In the genomic region with DNA sequence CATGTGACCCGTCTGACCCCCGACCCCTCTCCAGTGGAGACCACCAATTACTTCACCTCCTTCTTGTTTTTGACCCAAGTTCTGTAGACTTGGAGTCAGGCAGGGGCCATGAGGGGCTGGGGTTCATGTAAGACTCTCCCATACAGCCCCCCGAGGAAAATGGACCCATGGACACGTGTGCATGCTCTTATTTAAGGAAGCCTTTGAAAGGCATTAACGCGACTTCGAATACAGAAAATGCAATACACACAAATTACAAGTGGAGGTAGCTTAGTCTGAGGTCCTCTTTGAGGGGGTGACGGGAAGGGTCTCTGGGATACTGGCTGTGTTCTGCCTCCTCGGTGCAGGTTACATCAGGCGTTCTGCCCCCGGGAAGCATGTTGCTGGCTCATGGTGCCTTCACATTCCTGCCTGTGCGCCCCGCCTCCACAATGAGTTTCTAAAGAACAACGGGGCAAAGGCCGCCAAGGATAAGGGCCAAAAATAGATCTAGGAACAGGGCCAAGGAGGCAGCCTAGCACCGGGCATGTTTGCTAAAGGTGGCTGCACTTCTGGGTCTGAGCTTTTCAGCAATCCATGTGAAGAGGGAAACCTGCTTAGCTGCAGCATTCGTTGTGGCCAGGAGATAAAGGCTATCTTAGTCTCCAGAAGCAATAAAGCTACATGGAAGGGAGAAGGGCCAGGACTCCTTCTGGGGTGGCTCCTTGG, we compare ENCODE assay signal across 1 cellular context.
TF ChIP-seq lines count a peak whose summit lies in the region.

No MANE protein-coding gene starts in this region.

TF ChIP-seq in K562, 482 proteins besides CTCF, POLR2A, EP300 and RAD21 (continued from another document and continues in another):
- TF ChIP-seq, protein P1, sequence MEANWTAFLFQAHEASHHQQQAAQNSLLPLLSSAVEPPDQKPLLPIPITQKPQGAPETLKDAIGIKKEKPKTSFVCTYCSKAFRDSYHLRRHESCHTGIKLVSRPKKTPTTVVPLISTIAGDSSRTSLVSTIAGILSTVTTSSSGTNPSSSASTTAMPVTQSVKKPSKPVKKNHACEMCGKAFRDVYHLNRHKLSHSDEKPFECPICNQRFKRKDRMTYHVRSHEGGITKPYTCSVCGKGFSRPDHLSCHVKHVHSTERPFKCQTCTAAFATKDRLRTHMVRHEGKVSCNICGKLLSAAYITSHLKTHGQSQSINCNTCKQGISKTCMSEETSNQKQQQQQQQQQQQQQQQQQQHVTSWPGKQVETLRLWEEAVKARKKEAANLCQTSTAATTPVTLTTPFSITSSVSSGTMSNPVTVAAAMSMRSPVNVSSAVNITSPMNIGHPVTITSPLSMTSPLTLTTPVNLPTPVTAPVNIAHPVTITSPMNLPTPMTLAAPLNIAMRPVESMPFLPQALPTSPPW (CRISPR knock-in tag; IDR thresholded peaks at IDR 0.05): 0 out of 2 replicates have a peak, but pooled peaks have one; percentile 4
- TF ChIP-seq BACH1 (tag; IDR thresholded peaks at IDR 0.05) (no peak), SOX6 (IDR thresholded peaks at IDR 0.05) (peak; percentile 84), NR2F6 (CRISPR knock-in tag; IDR thresholded peaks at IDR 0.05) (no peak), E2F3 (CRISPR knock-in tag; IDR thresholded peaks at IDR 0.05) (no peak), HMG20A (CRISPR knock-in tag; conservative IDR thresholded peaks at IDR 0.05) (no peak), HDAC3 (IDR thresholded peaks at IDR 0.05; ENCODE audit: borderline replicate concordance, partially characterized antibody) (peak; percentile 80), LARP7 (IDR thresholded peaks at IDR 0.05) (no peak), NCOA4 (IDR thresholded peaks at IDR 0.05; ENCODE audit: partially characterized antibody) (no peak), RBM39 (optimal IDR thresholded peaks at IDR 0.05; ENCODE audit: low read depth, low read length) (no peak), ZNF239 (CRISPR knock-in tag; IDR thresholded peaks at IDR 0.05) (no peak), RBM22 (IDR thresholded peaks at IDR 0.05; ENCODE audit: low read depth, low read length, poor library complexity, severe bottlenecking) (no peak), SIN3A (IDR thresholded peaks at IDR 0.05; ENCODE audit: borderline replicate concordance in 2 of 2, control insufficient read depth in 1 of 2, low read depth in 2 of 2, low read length in 2 of 2) (no peak), ZFP30 (CRISPR knock-in tag; IDR thresholded peaks at IDR 0.05; ENCODE audit: borderline replicate concordance) (no peak), TAF15 (IDR thresholded peaks at IDR 0.05; ENCODE audit: low read depth, low read length) (no peak), TRIM24 (IDR thresholded peaks at IDR 0.05) (peak; percentile 70 to 85), ZNF347 (CRISPR knock-in tag; IDR thresholded peaks at IDR 0.05; ENCODE audit: low read depth) (no peak), BDP1 (IDR thresholded peaks at IDR 0.05; ENCODE audit: insufficient read depth, insufficient read length) (no peak), MYC (IDR thresholded peaks at IDR 0.05; ENCODE audit: low read depth, low read length) (peak; percentile 73; the same call in 1 of the 2 replicates), MYC (CRISPR knock-in tag; IDR thresholded peaks at IDR 0.05; ENCODE audit: borderline replicate concordance, low read depth) (0 out of 2 replicates have a peak, but pooled peaks have one; percentile 34), ZNF668 (CRISPR knock-in tag; IDR thresholded peaks at IDR 0.05) (peak; percentile 51; the same call in 1 of the 2 replicates), ZNF766 (CRISPR knock-in tag; conservative IDR thresholded peaks at IDR 0.05) (peak; percentile 82; the same call in 1 of the 2 replicates), NCOR1 (IDR thresholded peaks at IDR 0.05) (peak; percentile 94), LEF1 (IDR thresholded peaks at IDR 0.05) (peak; percentile 88), PURB (CRISPR knock-in tag; IDR thresholded peaks at IDR 0.05; ENCODE audit: low read depth) (no peak), ZNF707 (CRISPR knock-in tag; conservative IDR thresholded peaks at IDR 0.05) (no peak), DPF2 (IDR thresholded peaks at IDR 0.05) (peak; percentile 81), ZC3H4 (CRISPR knock-in tag; IDR thresholded peaks at IDR 0.05; ENCODE audit: borderline replicate concordance) (no peak), FOSL1 (tag; conservative IDR thresholded peaks at IDR 0.05) (no peak), NFIX (CRISPR knock-in tag; IDR thresholded peaks at IDR 0.05; ENCODE audit: low read depth) (no peak), PRMT5 (CRISPR knock-in tag; IDR thresholded peaks at IDR 0.05) (no peak), ZNF354B (CRISPR knock-in tag; IDR thresholded peaks at IDR 0.05) (no peak), TCF3 (CRISPR knock-in tag; IDR thresholded peaks at IDR 0.05) (peak; percentile 96), TAL1 (IDR thresholded peaks at IDR 0.05) (peak; percentile 93), ZNF76 (CRISPR knock-in tag; IDR thresholded peaks at IDR 0.05; ENCODE audit: borderline replicate concordance) (no peak), MBD2 (IDR thresholded peaks at IDR 0.05; ENCODE audit: borderline replicate concordance, low read depth) (no peak), KAT2B (IDR thresholded peaks at IDR 0.05; ENCODE audit: low read depth, low read length) (no peak), TBP (optimal IDR thresholded peaks at IDR 0.05; ENCODE audit: low read depth, low read length) (no peak), SREBF2 (CRISPR knock-in tag; IDR thresholded peaks at IDR 0.05) (no peak), NUFIP1 (IDR thresholded peaks at IDR 0.05; ENCODE audit: partially characterized antibody) (no peak), MCM2 (IDR thresholded peaks at IDR 0.05; ENCODE audit: low read depth) (no peak)
- TF ChIP-seq, protein P2, sequence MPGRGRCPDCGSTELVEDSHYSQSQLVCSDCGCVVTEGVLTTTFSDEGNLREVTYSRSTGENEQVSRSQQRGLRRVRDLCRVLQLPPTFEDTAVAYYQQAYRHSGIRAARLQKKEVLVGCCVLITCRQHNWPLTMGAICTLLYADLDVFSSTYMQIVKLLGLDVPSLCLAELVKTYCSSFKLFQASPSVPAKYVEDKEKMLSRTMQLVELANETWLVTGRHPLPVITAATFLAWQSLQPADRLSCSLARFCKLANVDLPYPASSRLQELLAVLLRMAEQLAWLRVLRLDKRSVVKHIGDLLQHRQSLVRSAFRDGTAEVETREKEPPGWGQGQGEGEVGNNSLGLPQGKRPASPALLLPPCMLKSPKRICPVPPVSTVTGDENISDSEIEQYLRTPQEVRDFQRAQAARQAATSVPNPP (IDR thresholded peaks at IDR 0.05; ENCODE audit: borderline replicate concordance, insufficient read depth, insufficient read length): no peak
- TF ChIP-seq, protein P3, sequence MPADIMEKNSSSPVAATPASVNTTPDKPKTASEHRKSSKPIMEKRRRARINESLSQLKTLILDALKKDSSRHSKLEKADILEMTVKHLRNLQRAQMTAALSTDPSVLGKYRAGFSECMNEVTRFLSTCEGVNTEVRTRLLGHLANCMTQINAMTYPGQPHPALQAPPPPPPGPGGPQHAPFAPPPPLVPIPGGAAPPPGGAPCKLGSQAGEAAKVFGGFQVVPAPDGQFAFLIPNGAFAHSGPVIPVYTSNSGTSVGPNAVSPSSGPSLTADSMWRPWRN (IDR thresholded peaks at IDR 0.05; ENCODE audit: low read depth): no peak
- TF ChIP-seq, protein P4, sequence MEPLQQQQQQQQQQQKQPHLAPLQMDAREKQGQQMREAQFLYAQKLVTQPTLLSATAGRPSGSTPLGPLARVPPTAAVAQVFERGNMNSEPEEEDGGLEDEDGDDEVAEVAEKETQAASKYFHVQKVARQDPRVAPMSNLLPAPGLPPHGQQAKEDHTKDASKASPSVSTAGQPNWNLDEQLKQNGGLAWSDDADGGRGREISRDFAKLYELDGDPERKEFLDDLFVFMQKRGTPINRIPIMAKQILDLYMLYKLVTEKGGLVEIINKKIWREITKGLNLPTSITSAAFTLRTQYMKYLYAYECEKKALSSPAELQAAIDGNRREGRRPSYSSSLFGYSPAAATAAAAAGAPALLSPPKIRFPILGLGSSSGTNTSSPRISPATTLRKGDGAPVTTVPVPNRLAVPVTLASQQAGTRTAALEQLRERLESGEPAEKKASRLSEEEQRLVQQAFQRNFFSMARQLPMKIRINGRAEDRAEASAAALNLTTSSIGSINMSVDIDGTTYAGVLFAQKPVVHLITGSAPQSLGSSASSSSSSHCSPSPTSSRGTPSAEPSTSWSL (CRISPR knock-in tag; IDR thresholded peaks at IDR 0.05; ENCODE audit: borderline replicate concordance): no peak
- TF ChIP-seq, protein P5, sequence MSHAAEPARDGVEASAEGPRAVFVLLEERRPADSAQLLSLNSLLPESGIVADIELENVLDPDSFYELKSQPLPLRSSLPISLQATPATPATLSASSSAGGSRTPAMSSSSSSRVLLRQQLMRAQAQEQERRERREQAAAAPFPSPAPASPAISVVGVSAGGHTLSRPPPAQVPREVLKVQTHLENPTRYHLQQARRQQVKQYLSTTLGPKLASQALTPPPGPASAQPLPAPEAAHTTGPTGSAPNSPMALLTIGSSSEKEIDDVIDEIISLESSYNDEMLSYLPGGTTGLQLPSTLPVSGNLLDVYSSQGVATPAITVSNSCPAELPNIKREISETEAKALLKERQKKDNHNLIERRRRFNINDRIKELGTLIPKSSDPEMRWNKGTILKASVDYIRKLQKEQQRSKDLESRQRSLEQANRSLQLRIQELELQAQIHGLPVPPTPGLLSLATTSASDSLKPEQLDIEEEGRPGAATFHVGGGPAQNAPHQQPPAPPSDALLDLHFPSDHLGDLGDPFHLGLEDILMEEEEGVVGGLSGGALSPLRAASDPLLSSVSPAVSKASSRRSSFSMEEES (CRISPR knock-in tag; IDR thresholded peaks at IDR 0.05): no peak
- TF ChIP-seq, protein P6, sequence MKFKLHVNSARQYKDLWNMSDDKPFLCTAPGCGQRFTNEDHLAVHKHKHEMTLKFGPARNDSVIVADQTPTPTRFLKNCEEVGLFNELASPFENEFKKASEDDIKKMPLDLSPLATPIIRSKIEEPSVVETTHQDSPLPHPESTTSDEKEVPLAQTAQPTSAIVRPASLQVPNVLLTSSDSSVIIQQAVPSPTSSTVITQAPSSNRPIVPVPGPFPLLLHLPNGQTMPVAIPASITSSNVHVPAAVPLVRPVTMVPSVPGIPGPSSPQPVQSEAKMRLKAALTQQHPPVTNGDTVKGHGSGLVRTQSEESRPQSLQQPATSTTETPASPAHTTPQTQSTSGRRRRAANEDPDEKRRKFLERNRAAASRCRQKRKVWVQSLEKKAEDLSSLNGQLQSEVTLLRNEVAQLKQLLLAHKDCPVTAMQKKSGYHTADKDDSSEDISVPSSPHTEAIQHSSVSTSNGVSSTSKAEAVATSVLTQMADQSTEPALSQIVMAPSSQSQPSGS (CRISPR knock-in tag; IDR thresholded peaks at IDR 0.05): no peak
- TF ChIP-seq, protein P7, sequence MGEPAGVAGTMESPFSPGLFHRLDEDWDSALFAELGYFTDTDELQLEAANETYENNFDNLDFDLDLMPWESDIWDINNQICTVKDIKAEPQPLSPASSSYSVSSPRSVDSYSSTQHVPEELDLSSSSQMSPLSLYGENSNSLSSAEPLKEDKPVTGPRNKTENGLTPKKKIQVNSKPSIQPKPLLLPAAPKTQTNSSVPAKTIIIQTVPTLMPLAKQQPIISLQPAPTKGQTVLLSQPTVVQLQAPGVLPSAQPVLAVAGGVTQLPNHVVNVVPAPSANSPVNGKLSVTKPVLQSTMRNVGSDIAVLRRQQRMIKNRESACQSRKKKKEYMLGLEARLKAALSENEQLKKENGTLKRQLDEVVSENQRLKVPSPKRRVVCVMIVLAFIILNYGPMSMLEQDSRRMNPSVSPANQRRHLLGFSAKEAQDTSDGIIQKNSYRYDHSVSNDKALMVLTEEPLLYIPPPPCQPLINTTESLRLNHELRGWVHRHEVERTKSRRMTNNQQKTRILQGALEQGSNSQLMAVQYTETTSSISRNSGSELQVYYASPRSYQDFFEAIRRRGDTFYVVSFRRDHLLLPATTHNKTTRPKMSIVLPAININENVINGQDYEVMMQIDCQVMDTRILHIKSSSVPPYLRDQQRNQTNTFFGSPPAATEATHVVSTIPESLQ (CRISPR knock-in tag; IDR thresholded peaks at IDR 0.05): no peak
- TF ChIP-seq, protein P8, sequence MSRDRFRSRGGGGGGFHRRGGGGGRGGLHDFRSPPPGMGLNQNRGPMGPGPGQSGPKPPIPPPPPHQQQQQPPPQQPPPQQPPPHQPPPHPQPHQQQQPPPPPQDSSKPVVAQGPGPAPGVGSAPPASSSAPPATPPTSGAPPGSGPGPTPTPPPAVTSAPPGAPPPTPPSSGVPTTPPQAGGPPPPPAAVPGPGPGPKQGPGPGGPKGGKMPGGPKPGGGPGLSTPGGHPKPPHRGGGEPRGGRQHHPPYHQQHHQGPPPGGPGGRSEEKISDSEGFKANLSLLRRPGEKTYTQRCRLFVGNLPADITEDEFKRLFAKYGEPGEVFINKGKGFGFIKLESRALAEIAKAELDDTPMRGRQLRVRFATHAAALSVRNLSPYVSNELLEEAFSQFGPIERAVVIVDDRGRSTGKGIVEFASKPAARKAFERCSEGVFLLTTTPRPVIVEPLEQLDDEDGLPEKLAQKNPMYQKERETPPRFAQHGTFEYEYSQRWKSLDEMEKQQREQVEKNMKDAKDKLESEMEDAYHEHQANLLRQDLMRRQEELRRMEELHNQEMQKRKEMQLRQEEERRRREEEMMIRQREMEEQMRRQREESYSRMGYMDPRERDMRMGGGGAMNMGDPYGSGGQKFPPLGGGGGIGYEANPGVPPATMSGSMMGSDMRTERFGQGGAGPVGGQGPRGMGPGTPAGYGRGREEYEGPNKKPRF (IDR thresholded peaks at IDR 0.05; ENCODE audit: low read depth, low read length): no peak
- TF ChIP-seq, protein P9, sequence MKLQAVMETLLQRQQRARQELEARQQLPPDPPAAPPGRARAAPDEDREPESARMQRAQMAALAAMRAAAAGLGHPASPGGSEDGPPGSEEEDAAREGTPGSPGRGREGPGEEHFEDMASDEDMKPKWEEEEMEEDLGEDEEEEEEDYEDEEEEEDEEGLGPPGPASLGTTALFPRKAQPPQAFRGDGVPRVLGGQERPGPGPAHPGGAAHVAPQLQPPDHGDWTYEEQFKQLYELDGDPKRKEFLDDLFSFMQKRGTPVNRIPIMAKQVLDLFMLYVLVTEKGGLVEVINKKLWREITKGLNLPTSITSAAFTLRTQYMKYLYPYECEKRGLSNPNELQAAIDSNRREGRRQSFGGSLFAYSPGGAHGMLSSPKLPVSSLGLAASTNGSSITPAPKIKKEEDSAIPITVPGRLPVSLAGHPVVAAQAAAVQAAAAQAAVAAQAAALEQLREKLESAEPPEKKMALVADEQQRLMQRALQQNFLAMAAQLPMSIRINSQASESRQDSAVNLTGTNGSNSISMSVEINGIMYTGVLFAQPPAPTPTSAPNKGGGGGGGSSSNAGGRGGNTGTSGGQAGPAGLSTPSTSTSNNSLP (IDR thresholded peaks at IDR 0.05; ENCODE audit: borderline replicate concordance, low read depth, low read length): no peak
- TF ChIP-seq, protein P10, sequence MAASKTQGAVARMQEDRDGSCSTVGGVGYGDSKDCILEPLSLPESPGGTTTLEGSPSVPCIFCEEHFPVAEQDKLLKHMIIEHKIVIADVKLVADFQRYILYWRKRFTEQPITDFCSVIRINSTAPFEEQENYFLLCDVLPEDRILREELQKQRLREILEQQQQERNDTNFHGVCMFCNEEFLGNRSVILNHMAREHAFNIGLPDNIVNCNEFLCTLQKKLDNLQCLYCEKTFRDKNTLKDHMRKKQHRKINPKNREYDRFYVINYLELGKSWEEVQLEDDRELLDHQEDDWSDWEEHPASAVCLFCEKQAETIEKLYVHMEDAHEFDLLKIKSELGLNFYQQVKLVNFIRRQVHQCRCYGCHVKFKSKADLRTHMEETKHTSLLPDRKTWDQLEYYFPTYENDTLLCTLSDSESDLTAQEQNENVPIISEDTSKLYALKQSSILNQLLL (CRISPR knock-in tag; IDR thresholded peaks at IDR 0.05; ENCODE audit: borderline replicate concordance): no peak
